Comparison of ENCODE assay signal across 8 cellular contexts in the genomic region with DNA sequence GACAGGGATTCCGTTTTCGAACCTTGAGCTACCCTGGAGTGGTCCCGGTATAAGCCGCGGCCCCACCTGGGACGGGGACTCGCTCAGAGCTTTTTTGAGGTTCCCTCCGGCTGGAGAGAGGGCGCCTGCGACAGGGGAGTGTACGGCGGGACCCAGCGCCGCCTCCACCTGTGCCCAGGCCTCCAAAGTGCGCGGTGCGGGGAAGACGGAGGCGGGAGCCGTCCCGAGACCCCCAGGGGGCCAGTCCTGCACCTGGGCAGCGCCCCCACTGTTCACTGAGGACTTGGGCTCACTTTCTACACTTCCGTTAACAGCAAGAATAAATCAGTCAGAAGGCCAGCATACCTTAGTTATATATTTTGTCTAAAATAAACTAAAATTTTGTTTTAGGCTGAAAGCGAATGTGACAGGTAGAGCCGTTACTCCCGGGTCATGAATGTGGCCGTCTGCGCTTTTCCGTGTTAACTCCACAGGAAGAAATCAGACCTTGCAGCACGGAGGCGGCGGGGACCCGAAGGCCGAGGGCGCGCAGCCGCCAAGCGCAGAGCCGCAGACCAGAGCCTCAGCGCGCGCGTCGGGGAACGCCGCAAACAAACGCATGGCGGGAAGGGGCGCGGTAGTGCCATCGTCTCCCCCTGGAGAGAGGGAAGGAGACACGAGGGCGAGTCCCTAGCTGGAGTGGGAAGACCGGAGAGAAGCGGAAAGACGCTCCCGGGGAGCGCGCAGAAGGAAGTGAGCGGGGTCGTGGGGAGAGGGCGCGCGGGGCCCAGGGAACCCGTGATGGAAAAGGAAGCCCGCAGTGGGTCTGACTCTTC. TPM values are rescaled to one million over a fixed set of nuclear protein-coding genes. Genes with fewer than 3 reads are reported as not detected.
A peak's percentile ranks its signal among the peaks of the same experiment; 100 is the strongest.
DNase-seq lines count a peak whose midpoint lies in the region; ATAC-seq and TF ChIP-seq lines count a peak whose summit lies in the region.

No MANE protein-coding gene starts in this region.

- TF ChIP-seq CTCF in ascending aorta (IDR thresholded peaks at IDR 0.05) = peak in 1 of 3 experiments; percentile 26

- H3K4me1 ChIP-seq in BLaER1 (peaks cover 31% of the 10 kb centered on the region), ascending aorta (peaks cover 3 to 10% of the 10 kb centered on the region in 2 donors)

- intact Hi-C loops in ascending aorta (cut with DNase I) = loop anchor here (1.0 kb wide), 4 partner anchors 15 to 55 kb away; a partner anchor contains a TSS

- H3K27me3 ChIP-seq in BLaER1 = no peaks in the 10 kb centered on the region
- H3K27me3 ChIP-seq in ascending aorta = no peaks in the 10 kb centered on the region

- H3K9me3 ChIP-seq in BLaER1 (no peaks in the 10 kb centered on the region), ascending aorta (no peaks in the 10 kb centered on the region), iPS-18c (ENCODE audit: control insufficient read depth, insufficient read depth, low read length) (no peaks in the 10 kb centered on the region)

- peak; percentile 28 for DNase-seq in NCI-H226
- DNase-seq in ascending aorta (ENCODE audit: low spot score in 2 of 2) = peak in 1 of 2 donors; percentile 76
- DNase-seq in stimulated activated CD4-positive, alpha-beta T cell treated with anti-CD3 and anti-CD28 coated beads, Interleukin-1b, Interleukin-23, amount 100 ng/mL, for 48 hours = peak; percentile 52
- no peak for DNase-seq in DMS 273 treated with DMSO at 0.1 percent for 48 hours (lab: John Stamatoyannopoulos, UW)

- H4K20me1 ChIP-seq in BLaER1 = no peaks in the 10 kb centered on the region

- H3K4me2 ChIP-seq in BLaER1 = peak overlapping the region; percentile 97

- H3K27ac ChIP-seq in BLaER1 = peak overlapping the region; percentile 89
- peak overlapping the region; percentile 82 to 88 for H3K27ac ChIP-seq in ascending aorta

- peak overlapping the region; percentile 87 for H3K4me3 ChIP-seq in BLaER1
- H3K4me3 ChIP-seq in ascending aorta = peak overlapping the region; percentile 61 to 84
- H3K4me3 ChIP-seq in iPS-18c (ENCODE audit: insufficient read depth, low read depth, low read length) = peak overlapping the region; percentile 65

- H3K9ac ChIP-seq in BLaER1 = peak overlapping the region; percentile 88

- ATAC-seq in GM21723 (IDR thresholded peaks at IDR 0.05; ENCODE audit: unreplicated experiment) (peak; percentile 15), GM21786 (IDR thresholded peaks at IDR 0.05; ENCODE audit: unreplicated experiment) (no peak)

- H3K36me3 ChIP-seq in BLaER1 (peaks cover 13% of the 10 kb centered on the region; the same call in 1 of the 2 replicates), ascending aorta (no peaks in the 10 kb centered on the region)

RNA-seq across cellular contexts. Expression of a gene that starts 14.1 kb away (rescaled TPM):
- 6.1 TPM for total RNA-seq in ascending aorta

RNA-seq across cellular contexts. Expression of a gene that starts 32.2 kb away (rescaled TPM):
- 105 TPM for total RNA-seq in ascending aorta

RNA-seq across cellular contexts. Expression of a gene that starts 43.5 kb away (rescaled TPM):
- total RNA-seq in ascending aorta = not detected

RNA-seq across cellular contexts. Expression of a gene that starts 52.8 kb away (rescaled TPM):
- total RNA-seq in ascending aorta = 2,870 TPM

RNA-seq across cellular contexts. Expression of a gene that starts 59.9 kb away (rescaled TPM):
- total RNA-seq in ascending aorta = not detected
